In the genomic region with DNA sequence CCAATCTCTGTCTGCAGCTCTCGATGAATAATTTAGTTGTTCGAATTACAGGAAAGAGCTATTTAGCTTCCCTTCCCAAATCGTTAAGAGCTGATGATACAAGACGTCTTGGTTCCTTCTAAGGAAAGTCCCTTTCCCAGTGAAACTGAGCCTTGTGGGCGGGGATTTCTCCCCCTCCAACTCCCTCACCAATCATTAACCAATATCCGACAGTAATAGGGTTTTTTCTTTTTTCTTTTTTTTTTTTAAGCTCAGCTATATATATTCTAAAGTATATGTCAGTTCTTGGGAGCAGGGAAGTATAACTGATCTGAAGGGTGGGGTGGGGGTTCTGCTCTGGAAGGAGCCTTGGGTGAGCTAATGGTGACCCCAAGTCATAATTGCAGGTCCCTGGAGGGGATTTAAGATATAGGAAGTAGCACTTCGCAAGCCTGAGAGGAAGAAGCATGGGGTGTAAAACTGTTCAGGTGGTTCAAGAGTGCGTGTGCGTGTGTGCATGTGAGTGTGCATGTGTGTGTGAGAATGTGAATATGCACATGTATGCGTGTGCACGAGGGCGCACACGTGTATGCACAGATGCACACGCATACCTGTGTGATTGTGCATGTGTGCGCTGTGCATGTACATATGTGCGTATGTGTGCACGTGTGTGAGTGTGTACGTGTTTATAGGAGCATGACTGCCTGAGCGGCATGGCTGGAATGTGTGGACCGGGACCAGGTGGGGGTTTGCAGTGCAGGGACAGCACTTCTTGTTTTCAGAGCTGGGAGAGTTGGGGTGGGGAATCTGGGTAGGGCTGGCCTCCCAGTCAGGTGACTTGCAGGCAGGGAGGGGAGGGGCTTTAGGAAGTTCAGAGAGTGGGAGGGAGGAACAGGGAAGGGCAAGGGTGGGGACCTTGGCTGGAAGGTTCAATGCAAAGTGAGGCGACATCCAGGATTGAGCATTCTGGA, we compare ENCODE assay signal across 8 cellular contexts. TPM values are rescaled to one million over a fixed set of nuclear protein-coding genes. Genes with fewer than 3 reads are reported as not detected.
DNase-seq lines count a peak whose midpoint lies in the region; ATAC-seq, FAIRE-seq and TF ChIP-seq lines count a peak whose summit lies in the region.

No MANE protein-coding gene starts in this region.

- H2AFZ ChIP-seq in GM23248 = peak overlapping the region; percentile 52; the same call in 1 of the 2 replicates

- H3K36me3 ChIP-seq in GM23248 (ENCODE audit: low read depth) (no peaks in the 10 kb centered on the region), adipocyte (ENCODE audit: control insufficient read depth, insufficient read depth, low read length, severe bottlenecking) (no peaks in the 10 kb centered on the region), right lobe of liver (no peaks in the 10 kb centered on the region)

- 0 out of 2 replicates have a peak, but pooled peaks cover 21% of the 10 kb centered on the region for H3F3A ChIP-seq in GM23248 (ENCODE audit: insufficient read depth)

- H3K27ac ChIP-seq in A549 = peak overlapping the region; percentile 94 to 95
- H3K27ac ChIP-seq in GM23248 = no peak overlapping the region
- H3K27ac ChIP-seq in right lobe of liver = peak overlapping the region in 2 of 3 donors; percentile 29 to 76
- peak overlapping the region in 3 of 59 donors; percentile 11 to 53 (median 43) for H3K27ac ChIP-seq in dorsolateral prefrontal cortex

- no peaks in the 10 kb centered on the region for H4K20me1 ChIP-seq in GM23248 (ENCODE audit: insufficient read depth)

- H3K9me3 ChIP-seq in A549 = no peaks in the 10 kb centered on the region
- no peaks in the 10 kb centered on the region for H3K9me3 ChIP-seq in GM23248 (ENCODE audit: low read depth)
- no peaks in the 10 kb centered on the region for H3K9me3 ChIP-seq in adipocyte (ENCODE audit: control insufficient read depth, low read length)
- H3K9me3 ChIP-seq in right lobe of liver = no peaks in the 10 kb centered on the region

- peak; percentile 49 for FAIRE-seq in A549 (lab: Jason Lieb, UNC)

- intact Hi-C loops in right lobe of liver (cut with DNase I) (no loop called here), dorsolateral prefrontal cortex (cut with DNase I) (no loop called here)

- H3K4me3 ChIP-seq in A549 (peak overlapping the region; percentile 29), GM23248 (no peak overlapping the region), adipocyte (ENCODE audit: low read length) (peak overlapping the region; percentile 54), right lobe of liver (no peak overlapping the region), dorsolateral prefrontal cortex (no peak overlapping the region)

- TF ChIP-seq POLR2A in A549 (IDR thresholded peaks at IDR 0.05; ENCODE audit: low read length) (no peak), right lobe of liver (IDR thresholded peaks at IDR 0.05) (no peak)

- H3K4me1 ChIP-seq in A549 = peaks cover 49% of the 10 kb centered on the region
- peaks cover 26% of the 10 kb centered on the region for H3K4me1 ChIP-seq in GM23248 (ENCODE audit: insufficient read depth)
- peaks cover 35% of the 10 kb centered on the region for H3K4me1 ChIP-seq in adipocyte (ENCODE audit: control insufficient read depth, insufficient read depth, low read length)
- H3K4me1 ChIP-seq in right lobe of liver = peaks cover 0 to 25% (median 13%) of the 10 kb centered on the region in 4 donors

- in situ Hi-C loops in GM23248 (cut with MboI) = no loop called here

- H3K4me2 ChIP-seq in A549 = peak overlapping the region; percentile 90
- H3K4me2 ChIP-seq in GM23248 (ENCODE audit: unreplicated experiment) = no peak overlapping the region

- no peaks in the 10 kb centered on the region for H3K27me3 ChIP-seq in GM23248 (replicated peaks; ENCODE audit: insufficient read depth)
- H3K27me3 ChIP-seq in adipocyte (replicated peaks; ENCODE audit: control insufficient read depth, insufficient read depth, low read length) = no peaks in the 10 kb centered on the region
- no peaks in the 10 kb centered on the region for H3K27me3 ChIP-seq in right lobe of liver
- peaks cover 0 to 4% (median 0%) of the 10 kb centered on the region in 45 donors for H3K27me3 ChIP-seq in dorsolateral prefrontal cortex

- DNase-seq in A549 (ENCODE audit: low read depth in 1 of 2, low spot score in 1 of 2) (peak; percentile 84 to 89), GM23248 (peak; percentile 35), adipocyte (ENCODE audit: low read depth) (peak; percentile 59), right lobe of liver (peak in 1 of 3 donors; percentile 64), dorsolateral prefrontal cortex (no peak), hippocampal formation (lab: John Stamatoyannopoulos, UW) (no peak), NCI-H510A (lab: John Stamatoyannopoulos, UW) (no peak)

- no peaks in the 10 kb centered on the region for H3K9me2 ChIP-seq in GM23248 (ENCODE audit: insufficient read depth)

- CTCF ChIA-PET in A549 (lab: Yijun Ruan, JAX) = interaction anchor here (0.9 to 17.0 kb wide), 12 partner anchors 8 to 104 kb away, joined by 3 to 249 read pairs (median 20); partner anchors contain the start of gene SOCS3

- ATAC-seq in A549 (peak in 1 of 2 experiments; percentile 15; a peak in 3 of 6 replicates), right lobe of liver (peak in 2 of 4 donors; percentile 24 to 30), HG03039 (IDR thresholded peaks at IDR 0.05; ENCODE audit: unreplicated experiment) (no peak)

- TF ChIP-seq CTCF in A549 (IDR thresholded peaks at IDR 0.05) = no peak
- TF ChIP-seq CTCF in right lobe of liver (IDR thresholded peaks at IDR 0.05) = no peak
- TF ChIP-seq CTCF in dorsolateral prefrontal cortex (IDR thresholded peaks at IDR 0.05 in 54 of 56, conservative IDR thresholded peaks at IDR 0.05 in 2 of 56; ENCODE audit: low read depth in 1 of 56, partially characterized antibody in 56 of 56) = no peak

- no peak for TF ChIP-seq EP300 in A549 (IDR thresholded peaks at IDR 0.05)

- H3K9ac ChIP-seq in GM23248 (peak overlapping the region; percentile 73; the same call in 1 of the 2 replicates), adipocyte (ENCODE audit: low read length) (peak overlapping the region; percentile 87)

- TF ChIP-seq RAD21 in A549 (conservative IDR thresholded peaks at IDR 0.05 in 1 of 2, IDR thresholded peaks at IDR 0.05 in 1 of 2) = no peak

- POLR2A ChIA-PET in A549 (lab: Yijun Ruan, JAX) = interaction anchor here (0.7 to 2.9 kb wide), 6 partner anchors 13 to 42 kb away, joined by 3 to 25 read pairs (median 4); partner anchors contain the start of gene SOCS3

- 29% methylated on average over 21 of the region's 21 CpGs for WGBS in A549 (ENCODE audit: missing lambda C conversion rate)
- WGBS in GM23248 (ENCODE audit: low coverage in 1 of 2, low lambda C conversion rate in 2 of 2, missing lambda C conversion rate in 2 of 2), 2 experiments = 66 to 68% methylated on average over 21 of the region's 21 CpGs
- 41% methylated on average over 19 of the region's 21 CpGs for WGBS in right lobe of liver (ENCODE audit: insufficient coverage, low coverage, low lambda C conversion rate, missing lambda C conversion rate)

- H3K79me2 ChIP-seq in GM23248 (ENCODE audit: insufficient read depth) = no peaks in the 10 kb centered on the region

TF ChIP-seq in A549, 52 proteins besides CTCF, POLR2A, EP300 and RAD21:
- TF ChIP-seq RCOR1 (IDR thresholded peaks at IDR 0.05; ENCODE audit: low read depth, low read length) (no peak), HOXA7 (CRISPR knock-in tag; IDR thresholded peaks at IDR 0.05) (no peak), MAX (IDR thresholded peaks at IDR 0.05) (peak; percentile 90), BCL3 (IDR thresholded peaks at IDR 0.05) (no peak), HDAC2 (IDR thresholded peaks at IDR 0.05) (peak; percentile 75; the same call in 1 of the 2 replicates), KDM1A (IDR thresholded peaks at IDR 0.05; ENCODE audit: low read depth) (peak; percentile 81), EHF (CRISPR knock-in tag; IDR thresholded peaks at IDR 0.05) (no peak), GATA3 (IDR thresholded peaks at IDR 0.05; ENCODE audit: borderline replicate concordance) (no peak), HOXB13 (CRISPR knock-in tag; IDR thresholded peaks at IDR 0.05; ENCODE audit: low read depth) (peak; percentile 67; the same call in 1 of the 2 replicates), CBX8 (IDR thresholded peaks at IDR 0.05) (no peak), USF2 (IDR thresholded peaks at IDR 0.05) (peak; percentile 72), SMC3 (IDR thresholded peaks at IDR 0.05) (no peak)

RNA-seq across cellular contexts. Expression of gene SOCS3, which starts 42.7 kb away (rescaled TPM):
- 13.3 and 14.7 TPM in 2 replicates for polyA plus RNA-seq in A549 (2011; rRNA removed)
- polyA plus RNA-seq in A549 (2012; cell fraction: cytosol; rRNA removed) = 16.7 and 27.8 TPM in 2 replicates
- 32.8 and 41.8 TPM in 2 replicates for polyA plus RNA-seq in A549 (2012; cell fraction: nucleus; rRNA removed)
- 10.9 to 13.5 TPM (median 11.5 TPM) in 3 replicates for polyA plus RNA-seq in A549 (2017; fragmentation: RNase III; extraction: RNeasy Plus Mini Kit Qiagen cat#74134 plus additional on column Dnase treatment)
- 19.8 and 19.9 TPM in 2 replicates for polyA minus RNA-seq in A549 (2011; rRNA and poly(A)+ RNA removed)
- 47.8 and 50.6 TPM in 2 replicates for total RNA-seq in GM23248 (2014; rRNA removed; shearing (Covaris generic))
- polyA plus RNA-seq in GM23248 (2016; fragmentation: Nextera tagmentation; extraction: Ambion mirVana) = 31.2 and 31.5 TPM in 2 replicates
- total RNA-seq in right lobe of liver = 10 to 100 TPM in 4 of 6 experiments, 1 to 10 TPM in 2; 1.2 to 87.3 (median 24.1) TPM
- 100 to 1,000 TPM in 6 of 120 experiments, 10 to 100 TPM in 80, 1 to 10 TPM in 34; 1.7 to 175 (median 17.1) TPM for total RNA-seq in dorsolateral prefrontal cortex

Comparison
In these comparisons a context has a peak if more than half of its experiments do, and no peak if none do; other contexts are left out.
1. DNase-seq: peak in A549 (2 of 2), GM23248 (single experiment) and adipocyte (single experiment); none in dorsolateral prefrontal cortex (0 of 10), hippocampal formation (0 of 2) and NCI-H510A (single experiment).
2. H3K4me3 ChIP-seq: peak in A549 (single experiment) and adipocyte (single experiment); none in GM23248 (single experiment), right lobe of liver (0 of 3) and dorsolateral prefrontal cortex (0 of 59).